8 cellular contexts compared by ENCODE assay signal in genomic region chr10:50102267-50102666, GRCh38. TPM values are rescaled to one million over a fixed set of nuclear protein-coding genes. Genes with fewer than 3 reads are reported as not detected.
DNase-seq lines count a peak whose midpoint lies in the region; ATAC-seq, FAIRE-seq and TF ChIP-seq lines count a peak whose summit lies in the region.
"Not testable (repeated sequence)": the region's sequence is repeated elsewhere in the genome, so short reads cannot be mapped to it uniquely, and the experiment has no call there.

No MANE protein-coding gene starts in this region.

- H3K4me2 ChIP-seq in HepG2 (ENCODE audit: low read depth, low read length), result peak overlapping the region; percentile 54

- POLR2A ChIA-PET in GM10248 (lab: Yijun Ruan, JAX); HepG2 (lab: Yijun Ruan, JAX): not testable (repeated sequence)

- ATAC-seq in GM18867 (IDR thresholded peaks at IDR 0.05; ENCODE audit: unreplicated experiment) (peak; percentile 70), GM19438 (IDR thresholded peaks at IDR 0.05; ENCODE audit: low read depth, unreplicated experiment) (peak; percentile 79), GM21576 (IDR thresholded peaks at IDR 0.05; ENCODE audit: unreplicated experiment) (peak; percentile 74), HG02852 (IDR thresholded peaks at IDR 0.05; ENCODE audit: unreplicated experiment) (peak; percentile 80), HG03108 (IDR thresholded peaks at IDR 0.05; ENCODE audit: unreplicated experiment) (peak; percentile 58), HG03571 (IDR thresholded peaks at IDR 0.05; ENCODE audit: unreplicated experiment) (peak; percentile 69), HepG2 (peak; percentile 93)

- DNase-seq in GM10248 (ENCODE audit: extremely low spot score) (peak; percentile 6), HepG2 (ENCODE audit: low spot score) (peak; percentile 1)

- not testable (repeated sequence) for H3K79me2 ChIP-seq in HepG2 (ENCODE audit: insufficient read depth, low read length)

- not testable (repeated sequence) for BruUV-seq in HepG2 (replicated peaks; lab: Mats Ljungman, UMichigan)

- not testable (repeated sequence) for TF ChIP-seq EP300 in HepG2 (IDR thresholded peaks at IDR 0.05; ENCODE audit: low read depth in 2 of 2, low read length in 2 of 2); HepG2 (CRISPR knock-in tag; IDR thresholded peaks at IDR 0.05; ENCODE audit: borderline replicate concordance)

- CTCF ChIA-PET in GM10248 (lab: Yijun Ruan, JAX); HepG2 (lab: Yijun Ruan, JAX; ENCODE audit: low intra/inter-chr PET ratio, low total read pairs): not testable (repeated sequence)

- TF ChIP-seq CTCF in GM10248 (IDR thresholded peaks at IDR 0.05; ENCODE audit: control extremely low read depth, extremely low read depth, low read depth, missing control alignments); HepG2 (CRISPR knock-in tag; IDR thresholded peaks at IDR 0.05): not testable (repeated sequence)

- H4K20me1 ChIP-seq in HepG2 (ENCODE audit: insufficient read depth, low read length), result not testable (repeated sequence)

- H3K4me1 ChIP-seq in HepG2 (ENCODE audit: insufficient read depth, low read length), result peaks cover 18% of the 10 kb centered on the region

- H3K27ac ChIP-seq in HepG2 (ENCODE audit: extremely low read length, insufficient read depth, low read length), result peak overlapping the region; percentile 75

- not testable (repeated sequence) for H2AFZ ChIP-seq in HepG2 (ENCODE audit: low read length)

- TF ChIP-seq POLR2A in HepG2 (IDR thresholded peaks at IDR 0.05; ENCODE audit: insufficient read depth in 1 of 2, low read depth in 2 of 2, low read length in 2 of 2), result not testable (repeated sequence)

- in situ Hi-C loops in HepG2 (cut with HindIII; ENCODE audit: extremely low pct_ligation_motif_present, low pct_unique_long_range_greater_than_20kb), result not testable (repeated sequence)

- H3K4me3 ChIP-seq in HepG2 (replicated peaks in 1 of 3; ENCODE audit: insufficient read depth in 1 of 3, low read depth in 2 of 3, low read length in 3 of 3), result not testable (repeated sequence)

- not testable (repeated sequence) for FAIRE-seq in HepG2 (lab: Jason Lieb, UNC)

- H3K9me3 ChIP-seq in HepG2 (ENCODE audit: low read length), result not testable (repeated sequence)

- not testable (repeated sequence) for H3K36me3 ChIP-seq in HepG2 (replicated peaks in 1 of 2; ENCODE audit: control insufficient read depth in 1 of 2, insufficient read depth in 2 of 2, low read length in 2 of 2)

- peak overlapping the region; percentile 23; the same call in 1 of the 2 replicates for H3K9ac ChIP-seq in HepG2 (ENCODE audit: insufficient read depth, low read depth, low read length)

- WGBS in HepG2 (ENCODE audit: low lambda C conversion rate), result 41% methylated on average over 4 of the region's 5 CpGs

- TF ChIP-seq RAD21 in HepG2 (CRISPR knock-in tag; IDR thresholded peaks at IDR 0.05), result not testable (repeated sequence)

- intact Hi-C loops in HepG2 (cut with micrococcal nuclease; ENCODE audit: unreplicated experiment), result not testable (repeated sequence)

- not testable (repeated sequence) for H3K27me3 ChIP-seq in HepG2 (ENCODE audit: control insufficient read depth in 1 of 2, insufficient read depth in 2 of 2, low read length in 2 of 2)

TF ChIP-seq in HepG2, 621 proteins besides CTCF, POLR2A, EP300 and RAD21:
- 0 out of 2 replicates have a peak, but pooled peaks have one; percentile 20 for TF ChIP-seq ZNF12 (CRISPR knock-in tag; IDR thresholded peaks at IDR 0.05)

RNA-seq across cellular contexts. Expression of gene WASHC2A, which starts 34.5 kb away (rescaled TPM):
- total RNA-seq in HepG2 (2016; rRNA removed; fragmentation: Illumina TruSeq; extraction: Trizol), result 29.6 and 42.1 TPM in 2 replicates
- 6.6 and 7.1 TPM in 2 replicates for total RNA-seq in HepG2 (2016; cell fraction: cytosol; rRNA removed; fragmentation: Illumina TruSeq; extraction: Trizol; ENCODE audit: low read depth)
- total RNA-seq in HepG2 (2016; cell fraction: insoluble cytoplasmic fraction; rRNA removed; fragmentation: Illumina TruSeq; extraction: Trizol), result 29.5 and 35.8 TPM in 2 replicates
- 8.1 and 9.6 TPM in 2 replicates for total RNA-seq in HepG2 (2016; cell fraction: membrane; rRNA removed; fragmentation: Illumina TruSeq; extraction: Trizol)
- total RNA-seq in HepG2 (2016; cell fraction: nucleus; rRNA removed; fragmentation: Illumina TruSeq; extraction: Trizol), result 36.6 and 38.6 TPM in 2 replicates
- 20.7 and 22.8 TPM in 2 replicates for polyA plus RNA-seq in HepG2 (2011; rRNA removed)
- 10.4 and 11.2 TPM in 2 replicates for polyA plus RNA-seq in HepG2 (2011; cell fraction: cytosol; rRNA removed)
- polyA plus RNA-seq in HepG2 (2011; cell fraction: nucleus; rRNA removed), result 42.6 and 48.6 TPM in 2 replicates
- polyA plus RNA-seq in HepG2 (2012), result 19.8 and 20.5 TPM in 2 replicates
- 1.4 and 1.9 TPM in 2 replicates for polyA plus RNA-seq in HepG2 (2016; cell fraction: cytosol; fragmentation: Illumina TruSeq; extraction: Trizol; ENCODE audit: low read depth)
- polyA plus RNA-seq in HepG2 (2016; cell fraction: insoluble cytoplasmic fraction; fragmentation: Illumina TruSeq; extraction: Trizol; ENCODE audit: low read depth), result 29.3 and 32.5 TPM in 2 replicates
- polyA plus RNA-seq in HepG2 (2016; cell fraction: membrane; fragmentation: Illumina TruSeq; extraction: Trizol; ENCODE audit: low read depth), result 3.3 and 3.5 TPM in 2 replicates
- polyA plus RNA-seq in HepG2 (2016; cell fraction: nucleus; fragmentation: Illumina TruSeq; extraction: Trizol; ENCODE audit: insufficient read depth, low read depth), result 61.7 and 65.9 TPM in 2 replicates
- 9.0 and 15.5 TPM in 2 replicates for polyA minus RNA-seq in HepG2 (2011; rRNA and poly(A)+ RNA removed; ENCODE audit: low replicate concordance)
- polyA minus RNA-seq in HepG2 (2011; cell fraction: cytosol; rRNA and poly(A)+ RNA removed), result 14.3 and 17.2 TPM in 2 replicates
- polyA minus RNA-seq in HepG2 (2011; cell fraction: nucleus; rRNA and poly(A)+ RNA removed), result 54.2 and 74.1 TPM in 2 replicates
